ENCODE assay signal across 14 cellular contexts in the genomic region with DNA sequence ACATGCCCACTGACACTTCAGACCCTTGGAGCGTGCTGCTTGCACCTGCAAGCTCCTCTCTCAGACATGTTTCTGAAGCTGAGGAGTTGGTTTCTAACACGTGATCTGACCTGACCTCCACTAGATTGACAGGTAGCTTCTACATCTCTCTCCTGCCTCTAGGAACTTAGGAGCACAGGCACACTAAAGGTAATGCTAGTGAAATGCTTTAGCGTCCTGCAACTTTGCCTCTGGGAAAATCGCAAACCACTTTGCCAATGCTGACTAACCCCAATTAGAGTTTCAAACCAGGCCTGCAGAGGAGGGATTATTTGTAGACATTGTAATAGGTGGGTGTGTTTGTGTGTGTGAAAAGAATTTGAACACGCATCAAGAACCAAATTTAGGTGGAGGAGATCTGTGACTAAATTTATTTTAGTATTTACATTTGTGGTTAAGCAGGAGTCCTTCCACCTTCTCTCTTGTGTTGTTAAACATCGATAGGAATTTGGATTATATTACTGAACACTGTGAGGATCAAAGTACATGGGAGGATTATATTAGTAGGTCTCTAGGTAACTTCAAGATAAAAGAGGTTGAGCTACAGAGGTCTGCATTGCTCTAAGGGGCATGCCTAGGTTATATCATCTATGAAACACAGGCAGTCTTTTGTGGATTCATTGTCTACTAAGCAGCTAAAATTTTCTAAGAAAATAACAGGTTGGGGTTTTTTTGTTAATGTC. TPM values are rescaled to one million over a fixed set of nuclear protein-coding genes. Genes with fewer than 3 reads are reported as not detected.
DNase-seq lines count a peak whose midpoint lies in the region; ATAC-seq and TF ChIP-seq lines count a peak whose summit lies in the region.
"Had no signal": no experiment of that assay in that cellular context is flagged by ENCODE, and none has a peak within 500 bp of the region (broad histone marks: within the 10 kb centered on the region; RNA-seq: fewer than 3 reads in every experiment).

No MANE protein-coding gene starts in this region.

- H3K9me2 ChIP-seq in PC-3 (replicated peaks; ENCODE audit: low read length), result no peaks in the 10 kb centered on the region

- H3K79me2 ChIP-seq in PC-3 (ENCODE audit: low read length), result peaks cover 93% of the 10 kb centered on the region

- no peaks in the 10 kb centered on the region for H3K36me3 ChIP-seq in PC-3 (ENCODE audit: low read depth, low read length)
- H3K36me3 ChIP-seq in mucosa of descending colon (ENCODE audit: low read depth), result no peaks in the 10 kb centered on the region

- DNase-seq in PC-3, result peak; percentile 90
- DNase-seq in mucosa of descending colon, result no peak
- DNase-seq in glomerular visceral epithelial cell (ENCODE audit: extremely low spot score), result no peak
- DNase-seq in stimulated activated CD4-positive, alpha-beta T cell treated with anti-CD3 and anti-CD28 coated beads, Interleukin-15, amount 100 ng/mL, for 24 hours, result no peak
- DNase-seq: activated naive CD4-positive, alpha-beta T cell treated with anti-CD3 and anti-CD28 coated beads for 36 hours; activated T-cell treated with anti-CD3 and anti-CD28 coated beads for 4 hours; cortex of kidney; foreskin fibroblast; NCI-H1930; NCI-H510A treated with DMSO at 0.1 percent for 48 hours had no signal

- H3K4me2 ChIP-seq in PC-3 (ENCODE audit: low read length), result peak overlapping the region; percentile 48

- CTCF ChIA-PET in PC-3 (lab: Charles Lee), result interaction anchor here (0.7 kb wide), 1 partner anchor 10 kb away, joined by 3 read pairs; no protein-coding TSS in a partner anchor

- POLR2A ChIA-PET in PC-3 (lab: Charles Lee; ENCODE audit: unreplicated experiment), result interaction anchor here (0.6 kb wide), 1 partner anchor 193 kb away, joined by 5 read pairs; no protein-coding TSS in a partner anchor

- no TSS peak for BruUV-seq in PC-3 (replicated peaks; lab: Mats Ljungman, UMichigan)

- no peak overlapping the region for H3K9ac ChIP-seq in PC-3 (ENCODE audit: low read length)

- H2AFZ ChIP-seq in PC-3 (ENCODE audit: low read length), result no peak overlapping the region

- no peaks in the 10 kb centered on the region for H3K9me3 ChIP-seq in PC-3 (ENCODE audit: low read length)
- H3K9me3 ChIP-seq in mucosa of descending colon, result no peaks in the 10 kb centered on the region

- H3K4me1 ChIP-seq in PC-3 (ENCODE audit: insufficient read depth, low read length) (peaks cover 51% of the 10 kb centered on the region), mucosa of descending colon (ENCODE audit: low read depth) (peaks cover 7% of the 10 kb centered on the region)

- intact Hi-C loops in PC-3 (cut with micrococcal nuclease), result loop anchor here (1.0 kb wide), 1 partner anchor 9 kb away; no protein-coding TSS in a partner anchor
- intact Hi-C loops in mucosa of descending colon (cut with DNase I, micrococcal nuclease), result no loop called here

- no peaks in the 10 kb centered on the region for H3K27me3 ChIP-seq in PC-3 (ENCODE audit: low read length)

- no peak for TF ChIP-seq CTCF in PC-3 (conservative IDR thresholded peaks at IDR 0.05; ENCODE audit: low read depth, low read length)
- TF ChIP-seq CTCF in mucosa of descending colon (IDR thresholded peaks at IDR 0.05), result no peak

- no peaks in the 10 kb centered on the region for H4K20me1 ChIP-seq in PC-3 (ENCODE audit: low read length)

- no peaks in the 10 kb centered on the region for H3F3A ChIP-seq in PC-3 (ENCODE audit: low read length, unreplicated experiment)

- peak overlapping the region; percentile 53 for H3K27ac ChIP-seq in PC-3 (ENCODE audit: low read length)

- ATAC-seq in GM18870 (IDR thresholded peaks at IDR 0.05; ENCODE audit: unreplicated experiment), result peak; percentile 47
- peak; percentile 42 for ATAC-seq in HG02852 (IDR thresholded peaks at IDR 0.05; ENCODE audit: unreplicated experiment)
- peak; percentile 80 for ATAC-seq in PC-3
- ATAC-seq in mucosa of descending colon, result peak; percentile 48
- no peak for ATAC-seq in GM19463 (IDR thresholded peaks at IDR 0.05; ENCODE audit: unreplicated experiment)
- ATAC-seq: Right ventricle myocardium inferior had no signal

- 0 out of 2 replicates have a peak overlapping the region, but pooled peaks have one; percentile 6 for H3K4me3 ChIP-seq in PC-3 (ENCODE audit: low read length)
- no peak overlapping the region for H3K4me3 ChIP-seq in mucosa of descending colon

RNA-seq across cellular contexts. Expression of gene PLCXD2, which starts 7.4 kb away (rescaled TPM):
- total RNA-seq in PC-3 (2014; rRNA removed) (8.1 and 10.4 TPM in 2 replicates), mucosa of descending colon (1 to 10 TPM; 2.5 to 9.8 (median 4.6) TPM)
